Comparison of ENCODE assay signal across 1 cellular context in genomic region chr2:190980630-190981214, GRCh38.
TF ChIP-seq lines count a peak whose summit lies in the region.

No MANE protein-coding gene starts in this region.

TF ChIP-seq in IMR-90, 13 proteins besides CTCF, POLR2A, EP300 and RAD21 (continued from another document):
- no peak for TF ChIP-seq RFX5 (IDR thresholded peaks at IDR 0.05; ENCODE audit: low read depth, low read length)
- no peak for TF ChIP-seq NFE2L2 (IDR thresholded peaks at IDR 0.05; ENCODE audit: low read depth, low read length)
- no peak for TF ChIP-seq RCOR1 (IDR thresholded peaks at IDR 0.05; ENCODE audit: insufficient replicate concordance, low read length)
- no peak for TF ChIP-seq CHD1 (IDR thresholded peaks at IDR 0.05; ENCODE audit: low read depth, low read length)
- no peak for TF ChIP-seq FOS (IDR thresholded peaks at IDR 0.05; ENCODE audit: low read depth, low read length)
- TF ChIP-seq SMC3 (IDR thresholded peaks at IDR 0.05; ENCODE audit: low read depth, low read length): no peak
- no peak for TF ChIP-seq CEBPB (IDR thresholded peaks at IDR 0.05; ENCODE audit: low read depth, low read length)
- TF ChIP-seq MXI1 (IDR thresholded peaks at IDR 0.05; ENCODE audit: borderline replicate concordance, low read depth, low read length): no peak
- no peak for TF ChIP-seq MAZ (IDR thresholded peaks at IDR 0.05; ENCODE audit: borderline replicate concordance, low read depth, low read length)
- TF ChIP-seq ELK1 (IDR thresholded peaks at IDR 0.05; ENCODE audit: borderline replicate concordance, low read depth, low read length): no peak
- TF ChIP-seq BHLHE40 (IDR thresholded peaks at IDR 0.05; ENCODE audit: low read depth, low read length): no peak
- TF ChIP-seq USF2 (IDR thresholded peaks at IDR 0.05; ENCODE audit: low read depth, low read length): no peak
